7 cellular contexts compared by ENCODE assay signal in the genomic region with DNA sequence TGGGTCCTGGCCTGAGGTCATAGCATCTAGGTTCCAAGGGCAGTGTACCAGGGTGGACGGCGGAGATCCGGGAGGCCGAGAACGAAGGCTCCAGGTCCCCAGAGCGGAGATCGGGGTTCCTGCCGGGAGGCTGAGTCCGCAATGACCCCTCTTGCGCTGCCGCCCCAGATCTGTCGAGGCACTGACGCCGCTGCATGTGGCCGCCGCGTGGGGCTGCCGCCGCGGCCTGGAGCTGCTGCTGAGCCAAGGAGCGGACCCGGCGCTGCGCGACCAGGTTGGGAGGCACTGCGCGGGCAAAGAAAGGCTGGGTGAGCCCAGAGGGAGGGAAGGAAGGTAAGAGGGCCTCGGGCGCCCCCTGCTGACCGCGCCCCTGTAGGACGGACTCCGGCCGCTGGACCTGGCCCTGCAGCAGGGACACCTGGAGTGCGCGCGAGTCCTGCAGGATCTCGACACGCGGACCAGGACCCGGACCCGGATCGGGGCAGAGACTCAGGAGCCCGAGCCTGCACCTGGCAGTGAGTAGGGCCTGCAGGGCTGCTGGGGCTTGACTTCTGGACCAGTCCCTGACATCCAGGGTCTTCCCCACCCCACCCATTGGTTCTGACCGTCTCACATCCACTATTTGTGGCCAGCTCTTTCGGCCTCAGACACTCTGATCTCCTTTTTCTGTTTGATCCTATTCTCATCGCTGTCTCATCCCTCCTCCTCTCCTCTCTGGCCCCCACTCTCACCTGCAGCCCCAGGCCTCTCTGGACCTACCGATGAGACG. TPM values are rescaled to one million over a fixed set of nuclear protein-coding genes. Genes with fewer than 3 reads are reported as not detected.
DNase-seq lines count a peak whose midpoint lies in the region; ATAC-seq and TF ChIP-seq lines count a peak whose summit lies in the region.

No MANE protein-coding gene starts in this region.

- peak; percentile 71 for ATAC-seq in HG03432 (IDR thresholded peaks at IDR 0.05; ENCODE audit: unreplicated experiment)

- CTCF ChIA-PET in activated CD4-positive, alpha-beta memory T cell treated with anti-CD3 and anti-CD28 coated beads for 36 hours (lab: Charles Lee) = interaction anchor here (0.6 to 5.4 kb wide), 18 partner anchors 10 to 510 kb away, joined by 3 to 85 read pairs (median 4); a partner anchor contains a TSS

- no peaks in the 10 kb centered on the region for H3K27me3 Mint-ChIP-seq in activated CD4-positive, alpha-beta memory T cell treated with anti-CD3 and anti-CD28 coated beads for 36 hours

- intact Hi-C loops in activated CD4-positive, alpha-beta memory T cell treated with anti-CD3 and anti-CD28 coated beads for 36 hours (cut with micrococcal nuclease) = loop anchor here (1.0 to 5.0 kb wide), 4 partner anchors 21 to 510 kb away; no protein-coding TSS in a partner anchor

- no peaks in the 10 kb centered on the region for H3K9me3 Mint-ChIP-seq in activated CD4-positive, alpha-beta memory T cell treated with anti-CD3 and anti-CD28 coated beads for 36 hours

- DNase-seq in NCI-H748 treated with DMSO at 0.1 percent for 48 hours (lab: John Stamatoyannopoulos, UW) (peak; percentile 48), mesenteric fat pad (ENCODE audit: low spot score) (peak; percentile 94)
- DNase-seq in activated CD4-positive, alpha-beta memory T cell treated with anti-CD3 and anti-CD28 coated beads for 36 hours = peak; percentile 88
- peak; percentile 65 for DNase-seq in effector CD8-positive, alpha-beta T cell (lab: John Stamatoyannopoulos, UW)
- peak; percentile 59 for DNase-seq in stimulated activated CD8-positive, alpha-beta memory T cell treated with anti-CD3 and anti-CD28 coated beads, Interleukin-12 subunit alpha, Interleukin-12 subunit beta, amount 100 ng/mL, for 4 hours (ENCODE audit: low read depth)

- peaks cover 3% of the 10 kb centered on the region for H3K4me1 Mint-ChIP-seq in activated CD4-positive, alpha-beta memory T cell treated with anti-CD3 and anti-CD28 coated beads for 36 hours (ENCODE audit: low read depth)

- H3K36me3 Mint-ChIP-seq in activated CD4-positive, alpha-beta memory T cell treated with anti-CD3 and anti-CD28 coated beads for 36 hours = peaks cover 3% of the 10 kb centered on the region

- POLR2A ChIA-PET in activated CD4-positive, alpha-beta memory T cell treated with anti-CD3 and anti-CD28 coated beads for 36 hours (lab: Charles Lee) = interaction anchor here (0.6 to 3.6 kb wide), 4 partner anchors 15 to 57 kb away, joined by 3 to 13 read pairs (median 4); a partner anchor contains a TSS

- H3K27ac Mint-ChIP-seq in activated CD4-positive, alpha-beta memory T cell treated with anti-CD3 and anti-CD28 coated beads for 36 hours = no peak overlapping the region

- TF ChIP-seq POLR2A in GM15510 (IDR thresholded peaks at IDR 0.05; ENCODE audit: borderline replicate concordance, extremely low read depth, insufficient read length) = peak; percentile 52

- peak overlapping the region; percentile 87 for H3K4me3 Mint-ChIP-seq in activated CD4-positive, alpha-beta memory T cell treated with anti-CD3 and anti-CD28 coated beads for 36 hours

RNA-seq across cellular contexts. Expression of a gene that starts 1.0 kb away (rescaled TPM):
- 10 to 100 TPM; 10.5 to 10.7 TPM for total RNA-seq in activated CD4-positive, alpha-beta memory T cell treated with anti-CD3 and anti-CD28 coated beads for 36 hours
- 0.55 TPM for total RNA-seq in mesenteric fat pad

RNA-seq across cellular contexts. Expression of a gene that starts 15.4 kb away (rescaled TPM):
- 100 to 1,000 TPM; 110 TPM for total RNA-seq in activated CD4-positive, alpha-beta memory T cell treated with anti-CD3 and anti-CD28 coated beads for 36 hours
- total RNA-seq in mesenteric fat pad = 66.0 TPM

RNA-seq across cellular contexts. Expression of a gene that starts 18.1 kb away (rescaled TPM):
- total RNA-seq in activated CD4-positive, alpha-beta memory T cell treated with anti-CD3 and anti-CD28 coated beads for 36 hours = under 1 TPM in 1 of 2 experiments, not detected in 1; 0.24 TPM
- total RNA-seq in mesenteric fat pad = 11.3 TPM

RNA-seq across cellular contexts. Expression of a gene that starts 20.6 kb away (rescaled TPM):
- total RNA-seq in activated CD4-positive, alpha-beta memory T cell treated with anti-CD3 and anti-CD28 coated beads for 36 hours = 1 to 10 TPM; 7.7 to 7.9 TPM
- total RNA-seq in mesenteric fat pad = 12.9 TPM

RNA-seq across cellular contexts. Expression of a gene that starts 23.0 kb away (rescaled TPM):
- total RNA-seq in activated CD4-positive, alpha-beta memory T cell treated with anti-CD3 and anti-CD28 coated beads for 36 hours = 10 to 100 TPM; 92.9 to 93.7 TPM
- 99.2 TPM for total RNA-seq in mesenteric fat pad

Comparison
In these comparisons a context has a peak if more than half of its experiments do, and no peak if none do; other contexts are left out.
1. Peak in every context shown above with its lines: DNase-seq and ATAC-seq.